ENCODE assay signal across 17 cellular contexts in the genomic region with DNA sequence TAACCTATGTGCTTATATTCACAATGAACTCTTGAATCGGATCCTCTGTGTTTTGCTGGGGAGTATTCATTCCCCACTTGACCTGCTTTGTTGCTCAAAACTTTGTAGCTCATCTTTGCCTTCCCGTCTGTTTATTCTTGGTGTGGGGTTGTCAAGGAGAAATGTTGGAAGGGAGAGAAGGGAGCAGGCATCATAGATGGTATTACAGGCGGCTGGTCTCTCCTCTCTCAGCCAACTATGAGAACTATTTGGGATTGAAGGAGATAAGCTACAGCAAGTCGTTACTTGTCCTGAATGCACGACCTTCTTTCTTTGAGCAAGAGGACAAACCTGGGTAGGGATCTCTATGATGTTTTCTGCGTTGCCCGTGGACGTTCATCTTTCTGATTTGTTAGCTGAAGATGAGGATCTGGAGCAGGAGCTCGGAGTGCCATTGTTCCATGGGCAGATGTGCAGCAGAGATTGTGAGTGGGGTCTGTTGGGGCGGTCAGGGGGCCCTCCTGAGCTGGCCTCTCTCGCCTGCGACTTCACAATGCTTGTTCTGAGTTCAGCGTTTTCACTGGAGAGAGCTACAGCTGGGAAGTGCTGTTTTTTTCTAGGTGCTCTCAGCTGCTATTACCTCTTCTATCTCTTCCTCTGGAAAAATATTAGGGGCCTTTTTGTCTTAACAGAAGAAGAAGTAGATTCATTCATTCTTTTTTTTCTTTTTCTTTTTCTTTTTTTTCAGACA.
DNase-seq lines count a peak whose midpoint lies in the region; ATAC-seq, FAIRE-seq and TF ChIP-seq lines count a peak whose summit lies in the region.
"Had no signal": no experiment of that assay in that cellular context is flagged by ENCODE, and none has a peak within 500 bp of the region (broad histone marks: within the 10 kb centered on the region; RNA-seq: fewer than 3 reads in every experiment).

No MANE protein-coding gene starts in this region.

- H3K27ac ChIP-seq in K562 (ENCODE audit: extremely low read depth, low read depth, low read length) (no peak overlapping the region), left ventricle myocardium inferior (replicated peaks) (peak overlapping the region; percentile 93), PC-3 (ENCODE audit: low read length) (no peak overlapping the region)

- ATAC-seq in K562 (peak; percentile 28; the same call in 2 of the 3 replicates), GM18511 (IDR thresholded peaks at IDR 0.05; ENCODE audit: unreplicated experiment) (no peak), PC-3 (no peak)

- BruUV-seq in K562 (replicated peaks; lab: Mats Ljungman, UMichigan) (no TSS peak), PC-3 (replicated peaks; lab: Mats Ljungman, UMichigan) (no TSS peak)

- no peak for TF ChIP-seq CTCF in K562 (IDR thresholded peaks at IDR 0.05 in 2 of 3, conservative IDR thresholded peaks at IDR 0.05 in 1 of 3; ENCODE audit: insufficient read depth in 2 of 3, low read depth in 1 of 3, low read length in 3 of 3)
- TF ChIP-seq CTCF in left ventricle myocardium inferior (IDR thresholded peaks at IDR 0.05; ENCODE audit: borderline replicate concordance) = no peak
- no peak for TF ChIP-seq CTCF in PC-3 (conservative IDR thresholded peaks at IDR 0.05; ENCODE audit: low read depth, low read length)

- POLR2A ChIA-PET in K562 (lab: Yijun Ruan, JAX) (interaction anchor here (1.2 to 1.6 kb wide), 3 partner anchors 8 to 127 kb away, joined by 3 to 7 read pairs (median 3); a partner anchor contains a TSS), PC-3 (lab: Charles Lee; ENCODE audit: unreplicated experiment) (no interaction called here)

- intact Hi-C loops in K562 (cut with micrococcal nuclease) = no loop called here
- intact Hi-C loops in left ventricle myocardium inferior (cut with micrococcal nuclease) = no loop called here
- intact Hi-C loops in posterior vena cava (cut with DNase I) = no loop called here
- intact Hi-C loops in PC-3 (cut with micrococcal nuclease) = no loop called here

- TF ChIP-seq POLR2A in K562 (conservative IDR thresholded peaks at IDR 0.05) = no peak

- no peak for TF ChIP-seq EP300 in K562 (IDR thresholded peaks at IDR 0.05; ENCODE audit: low read length)

- no peak overlapping the region for H3K9ac ChIP-seq in K562 (ENCODE audit: insufficient read depth in 1 of 2, low read depth in 2 of 2, low read length in 2 of 2)
- no peak overlapping the region for H3K9ac ChIP-seq in PC-3 (ENCODE audit: low read length)

- H3K4me3 ChIP-seq in K562 (no peak overlapping the region), left ventricle myocardium inferior (peak overlapping the region; percentile 65), PC-3 (ENCODE audit: low read length) (no peak overlapping the region)

- no peaks in the 10 kb centered on the region for H3K9me2 ChIP-seq in PC-3 (replicated peaks; ENCODE audit: low read length)

- H3K27me3 ChIP-seq in K562 (ENCODE audit: control insufficient read depth in 2 of 2, insufficient read depth in 2 of 2, low read length in 2 of 2) = no peaks in the 10 kb centered on the region
- H3K27me3 ChIP-seq in left ventricle myocardium inferior (ENCODE audit: low read depth) = no peaks in the 10 kb centered on the region
- no peaks in the 10 kb centered on the region for H3K27me3 ChIP-seq in PC-3 (ENCODE audit: low read length)

- H3K9me3 ChIP-seq in K562 (replicated peaks; ENCODE audit: control insufficient read depth, insufficient read depth, low read depth, low read length) (no peaks in the 10 kb centered on the region), left ventricle myocardium inferior (replicated peaks) (no peaks in the 10 kb centered on the region), PC-3 (ENCODE audit: low read length) (no peaks in the 10 kb centered on the region)

- H3K36me3 ChIP-seq in K562 (ENCODE audit: control insufficient read depth, insufficient read depth, low read length) = no peaks in the 10 kb centered on the region
- no peaks in the 10 kb centered on the region for H3K36me3 ChIP-seq in left ventricle myocardium inferior
- H3K36me3 ChIP-seq in PC-3 (ENCODE audit: low read depth, low read length) = no peaks in the 10 kb centered on the region

- no peak for FAIRE-seq in K562 (lab: Jason Lieb, UNC)
- FAIRE-seq: GM19239 had no signal

- TF ChIP-seq RAD21 in K562 (CRISPR knock-in tag; conservative IDR thresholded peaks at IDR 0.05 in 1 of 2, IDR thresholded peaks at IDR 0.05 in 1 of 2) = no peak

- H3K79me2 ChIP-seq in K562 (ENCODE audit: control insufficient read depth, insufficient read depth, low read length) (no peaks in the 10 kb centered on the region), PC-3 (ENCODE audit: low read length) (no peaks in the 10 kb centered on the region)

- H3K4me1 ChIP-seq in K562 (replicated peaks in 1 of 2; ENCODE audit: control insufficient read depth in 2 of 2, insufficient read depth in 2 of 2, low read length in 2 of 2) = peaks cover 0 to 2% of the 10 kb centered on the region in 2 experiments; a peak in 1 of 5 replicates
- H3K4me1 ChIP-seq in left ventricle myocardium inferior = peaks cover 30% of the 10 kb centered on the region
- peaks cover 5% of the 10 kb centered on the region for H3K4me1 ChIP-seq in PC-3 (ENCODE audit: insufficient read depth, low read length)

- H3K4me2 ChIP-seq in K562 (ENCODE audit: insufficient read depth, low read length) = no peak overlapping the region
- no peak overlapping the region for H3K4me2 ChIP-seq in PC-3 (ENCODE audit: low read length)

- DNase-seq in AG20443 (ENCODE audit: low spot score) (peak; percentile 65), K562 (ENCODE audit: extremely low read depth in 1 of 4, low spot score in 3 of 4) (no peak), left ventricle myocardium inferior (no peak), posterior vena cava (ENCODE audit: low spot score) (peak; percentile 66), nucleus accumbens (lab: John Stamatoyannopoulos, UW) (no peak), PC-3 (no peak), ureter (ENCODE audit: low spot score) (no peak)
- DNase-seq: activated CD4-positive, alpha-beta T cell treated with anti-CD3 and anti-CD28 coated beads, Interleukin-2, amount 10 ng/mL, durations not matched to agents 24 days and 14 days; activated T-cell treated with anti-CD3 and anti-CD28 coated beads, Interleukin-2, amount 50 U/mL, for 1 hour; cortex of kidney; GDM1; midbrain; NCI-H187 treated with DMSO at 0.1 percent for 48 hours; NCI-H524; stimulated activated CD4-positive, alpha-beta T cell treated with anti-CD3 and anti-CD28 coated beads, Interleukin-2, amount 100 ng/mL, for 24 hours had no signal

- no peaks in the 10 kb centered on the region for H3K9me1 ChIP-seq in K562 (ENCODE audit: control insufficient read depth, insufficient read depth, low read length)

- H4K20me1 ChIP-seq in K562 (replicated peaks; ENCODE audit: control insufficient read depth, insufficient read depth, low read length) (no peaks in the 10 kb centered on the region), PC-3 (ENCODE audit: low read length) (no peaks in the 10 kb centered on the region)

- in situ Hi-C loops in K562 (cut with MboI) = no loop called here

- CTCF ChIA-PET in K562 (lab: Yijun Ruan, JAX; ENCODE audit: low intra/inter-chr PET ratio) (no interaction called here), PC-3 (lab: Charles Lee) (no interaction called here)

- H2AFZ ChIP-seq in K562 (ENCODE audit: low read depth, low read length) (peak overlapping the region; percentile 52), PC-3 (ENCODE audit: low read length) (no peak overlapping the region)

- WGBS in K562 (ENCODE audit: insufficient coverage, low coverage, missing lambda C conversion rate) = 19% methylated on average over 12 of the region's 13 CpGs

- H3F3A ChIP-seq in PC-3 (ENCODE audit: low read length, unreplicated experiment) = no peaks in the 10 kb centered on the region

TF ChIP-seq in K562, 482 proteins besides CTCF, POLR2A, EP300 and RAD21:
- TF ChIP-seq ZNF134 (CRISPR knock-in tag; conservative IDR thresholded peaks at IDR 0.05) = no peak
- TF ChIP-seq DNMT1 (IDR thresholded peaks at IDR 0.05) = no peak
- TF ChIP-seq NR2F6 (CRISPR knock-in tag; IDR thresholded peaks at IDR 0.05) = no peak
- no peak for TF ChIP-seq BRCA1 (IDR thresholded peaks at IDR 0.05)
- no peak for TF ChIP-seq BRCA1 (CRISPR knock-in tag; IDR thresholded peaks at IDR 0.05)
- no peak for TF ChIP-seq SAFB2 (IDR thresholded peaks at IDR 0.05; ENCODE audit: borderline replicate concordance, low read depth, low read length, severe bottlenecking)

Comparison
In these comparisons a context has a peak if more than half of its experiments do, and no peak if none do; other contexts are left out.
1. DNase-seq: peak in AG20443 (single experiment) and posterior vena cava (single experiment); none in K562 (0 of 4), left ventricle myocardium inferior (single experiment), nucleus accumbens (0 of 56), PC-3 (single experiment) and ureter (single experiment).